In the genomic region with DNA sequence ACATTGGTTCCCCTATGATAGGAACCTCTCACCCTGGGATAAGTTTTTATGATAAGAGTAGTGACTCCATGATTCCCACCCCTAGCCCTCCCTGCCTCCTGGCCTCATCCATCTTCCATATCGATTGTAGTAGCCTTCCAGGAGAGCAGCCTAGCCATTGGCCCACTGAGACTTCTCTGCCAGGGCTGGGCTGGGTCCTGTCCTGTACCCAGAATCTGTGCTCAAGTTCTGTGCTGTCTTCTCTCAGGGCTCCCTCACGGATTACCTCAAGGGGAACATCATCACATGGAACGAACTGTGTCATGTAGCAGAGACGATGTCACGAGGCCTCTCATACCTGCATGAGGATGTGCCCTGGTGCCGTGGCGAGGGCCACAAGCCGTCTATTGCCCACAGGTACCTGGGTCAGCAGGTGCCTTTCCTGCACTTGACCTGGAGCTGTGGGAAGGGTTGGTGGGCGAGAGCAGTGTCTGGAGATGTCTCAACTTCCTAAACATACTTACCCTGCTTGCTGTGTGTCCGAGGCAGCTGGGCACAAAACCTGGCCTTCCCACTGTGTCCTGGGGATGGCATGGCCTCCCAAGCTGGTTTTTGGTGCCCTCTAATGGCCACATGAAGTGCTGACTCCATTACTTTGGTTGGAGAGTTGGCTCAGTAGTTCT, we compare ENCODE assay signal across 8 cellular contexts. TPM values are rescaled to one million over a fixed set of nuclear protein-coding genes. Genes with fewer than 3 reads are reported as not detected.
DNase-seq lines count a peak whose midpoint lies in the region; ATAC-seq and TF ChIP-seq lines count a peak whose summit lies in the region.

No MANE protein-coding gene starts in this region.

- H3K36me3 ChIP-seq in KMS-11 (ENCODE audit: insufficient read depth): no peaks in the 10 kb centered on the region

- intact Hi-C loops in CD14-positive monocyte (cut with micrococcal nuclease): loop anchor here (2.0 to 10.0 kb wide), 3 partner anchors 131 to 625 kb away; no protein-coding TSS in a partner anchor

- no peak overlapping the region for H3K27ac ChIP-seq in KMS-11

- no peaks in the 10 kb centered on the region for H3K27me3 Mint-ChIP-seq in CD14-positive monocyte (ENCODE audit: low read depth in 3 of 3)

- peaks cover 2 to 4% of the 10 kb centered on the region in 2 donors for H3K36me3 Mint-ChIP-seq in CD14-positive monocyte

- no peaks in the 10 kb centered on the region for H3K27me3 ChIP-seq in KMS-11 (ENCODE audit: insufficient read depth, low read depth)

- no peak for ATAC-seq in HG03039 (IDR thresholded peaks at IDR 0.05; ENCODE audit: unreplicated experiment)

- no peaks in the 10 kb centered on the region for H3K4me1 Mint-ChIP-seq in CD14-positive monocyte

- no peak overlapping the region for H2AFZ ChIP-seq in KMS-11 (ENCODE audit: low read depth)

- TF ChIP-seq CTCF in CD14-positive monocyte (IDR thresholded peaks at IDR 0.05) (peak; percentile 81), KMS-11 (conservative IDR thresholded peaks at IDR 0.05; ENCODE audit: low read depth, low read length) (peak; percentile 72), cardiac fibroblast (IDR thresholded peaks at IDR 0.05; ENCODE audit: low read depth, low read length) (peak; percentile 89)

- no peaks in the 10 kb centered on the region for H3K4me1 ChIP-seq in KMS-11 (ENCODE audit: low read depth, poor library complexity, severe bottlenecking)

- peak overlapping the region in 1 of 7 donors; percentile 15 for H3K27ac Mint-ChIP-seq in CD14-positive monocyte

- no peaks in the 10 kb centered on the region for H3K79me2 ChIP-seq in KMS-11 (ENCODE audit: insufficient read depth, low read depth)

- no peaks in the 10 kb centered on the region for H3K9me3 Mint-ChIP-seq in CD14-positive monocyte

- H3K4me3 ChIP-seq in KMS-11 (IDR thresholded peaks at IDR 0.05; ENCODE audit: insufficient read depth, low read depth, low read length): no peak overlapping the region
- H3K4me3 ChIP-seq in cardiac fibroblast (replicated peaks in 1 of 2; ENCODE audit: low read depth in 2 of 2, low read length in 2 of 2): no peak overlapping the region

- H3K4me2 ChIP-seq in KMS-11: no peak overlapping the region

- H4K20me1 ChIP-seq in KMS-11 (ENCODE audit: insufficient read depth): no peaks in the 10 kb centered on the region

- no peak overlapping the region for H3K4me3 Mint-ChIP-seq in CD14-positive monocyte

- DNase-seq in CD14-positive monocyte (ENCODE audit: low spot score): no peak
- DNase-seq in GM19238 (ENCODE audit: insufficient read length, low spot score): peak; percentile 56
- DNase-seq in T-helper 22 cell (ENCODE audit: low read depth): peak; percentile 13
- peak; percentile 77 to 81 for DNase-seq in cardiac fibroblast (ENCODE audit: low read depth in 2 of 2)
- DNase-seq in islet precursor cell: peak; percentile 70
- peak; percentile 39 for DNase-seq in stimulated activated CD4-positive, alpha-beta T cell treated with anti-CD3 and anti-CD28 coated beads, Interleukin-4, amount 100 ng/mL, for 1 hour

- H3K9ac ChIP-seq in KMS-11: no peak overlapping the region

RNA-seq across cellular contexts. Expression of a gene that starts 16.6 kb away (rescaled TPM):
- polyA plus RNA-seq in CD14-positive monocyte: 1 to 10 TPM; 1.6 to 2.4 TPM

RNA-seq across cellular contexts. Expression of a gene that starts 25.9 kb away (rescaled TPM):
- polyA plus RNA-seq in CD14-positive monocyte: under 1 TPM in 1 of 2 donors, not detected in 1; 0.15 TPM
